27 cellular contexts compared by ENCODE assay signal in genomic region chr21:25373126-25374082, GRCh38.
A peak's percentile ranks its signal among the peaks of the same experiment; 100 is the strongest.
DNase-seq lines count a peak whose midpoint lies in the region; ATAC-seq and TF ChIP-seq lines count a peak whose summit lies in the region.
"Had no signal": no experiment of that assay in that cellular context is flagged by ENCODE, and none has a peak within 500 bp of the region (broad histone marks: within the 10 kb centered on the region; RNA-seq: fewer than 3 reads in every experiment).

No MANE protein-coding gene starts in this region.

- peaks cover 46 to 48% of the 10 kb centered on the region in 2 experiments for H3K4me1 Mint-ChIP-seq in H9
- H3K4me1 Mint-ChIP-seq: B cell had no signal

- H3K27ac ChIP-seq in H9 (ENCODE audit: insufficient read length, low read depth, low read length) (peak overlapping the region; percentile 91), left ventricle myocardium inferior (replicated peaks) (no peak overlapping the region)
- H3K27ac ChIP-seq: esophagus squamous epithelium, transverse colon had no signal

- no peak for ATAC-seq in GM19467 (IDR thresholded peaks at IDR 0.05; ENCODE audit: unreplicated experiment)
- ATAC-seq: CD8-positive, alpha-beta T cell; mucosa of descending colon; natural killer cell treated with Interleukin-12 subunit alpha and Interleukin-12 subunit beta and Interleukin-15 and Interleukin-18, amount 100 ng/mL, for 72 hours had no signal

- H2AK5ac ChIP-seq in H9 (ENCODE audit: insufficient read length, low read length) = no peak overlapping the region

- no peak overlapping the region for H3K4ac ChIP-seq in H9 (ENCODE audit: low read depth, low read length)

- H3T11ph ChIP-seq in H9 (ENCODE audit: low read length) = no peak overlapping the region

- WGBS in H9 (ENCODE audit: extremely low coverage, insufficient read length, low lambda C conversion rate) = no CpG with 5 or more reads among the region's 2 CpGs

- H2BK12ac ChIP-seq in H9 (ENCODE audit: insufficient read length, low read depth, low read length) = no peak overlapping the region

- H2AFZ ChIP-seq in H9 (ENCODE audit: low read length) = peak overlapping the region; percentile 24

- H3K79me2 ChIP-seq in H9 (ENCODE audit: insufficient read depth, low read length) = no peaks in the 10 kb centered on the region

- no peak overlapping the region for H2BK15ac ChIP-seq in H9 (ENCODE audit: low read depth, low read length)

- H3K9me3 Mint-ChIP-seq in H9 = peaks cover 6 to 8% of the 10 kb centered on the region in 2 experiments; a peak in 3 of 5 replicates
- H3K9me3 Mint-ChIP-seq: dendritic cell treated with granulocyte-macrophage colony-stimulating factor and Interleukin-4, amounts not matched to agents 40 ng/mL and 50 ng/mL, for 4 days; T-helper 1 cell treated with Interleukin-12 subunit alpha and Interleukin-12 subunit beta and Interleukin-4 antibody, amounts not matched to agents 30 μg/mL and 1 μg/mL, for 36 hours had no signal

- H3K9me3 ChIP-seq in H9 (ENCODE audit: control insufficient read depth, low read depth, low read length) = no peaks in the 10 kb centered on the region
- peaks cover 8% of the 10 kb centered on the region for H3K9me3 ChIP-seq in left ventricle myocardium inferior (replicated peaks)
- H3K9me3 ChIP-seq: esophagus squamous epithelium, mucosa of descending colon, transverse colon had no signal

- TF ChIP-seq CTCF in AG10803 (conservative IDR thresholded peaks at IDR 0.05; ENCODE audit: low read length) (no peak), H9 (conservative IDR thresholded peaks at IDR 0.05) (no peak), left ventricle myocardium inferior (IDR thresholded peaks at IDR 0.05; ENCODE audit: borderline replicate concordance) (no peak)

- no peak overlapping the region for H3K23ac ChIP-seq in H9 (ENCODE audit: insufficient read length, low read depth, low read length)

- H3K4me1 ChIP-seq in H9 (ENCODE audit: insufficient read depth, low read length) (peaks cover 6% of the 10 kb centered on the region; the same call in 1 of the 2 replicates), left ventricle myocardium inferior (no peaks in the 10 kb centered on the region)
- H3K4me1 ChIP-seq: esophagus squamous epithelium, transverse colon had no signal

- peak overlapping the region; percentile 66 to 96 (median 91); a peak in 6 of 7 replicates for H3K27ac Mint-ChIP-seq in H9
- H3K27ac Mint-ChIP-seq: activated naive CD8-positive, alpha-beta T cell; B cell; CD8-positive, alpha-beta T cell; dendritic cell treated with granulocyte-macrophage colony-stimulating factor and Interleukin-4, amounts not matched to agents 40 ng/mL and 50 ng/mL, for 4 days; IgD-negative memory B cell; natural killer cell treated with Interleukin-12 subunit alpha and Interleukin-12 subunit beta and Interleukin-15 and Interleukin-18, amount 100 ng/mL, for 72 hours; T-helper 1 cell treated with Interleukin-12 subunit alpha and Interleukin-12 subunit beta and Interleukin-4 antibody, amounts not matched to agents 30 μg/mL and 1 μg/mL, for 36 hours had no signal

- H3K4me3 ChIP-seq in AG10803 (ENCODE audit: low read length) = no peak overlapping the region
- no peak overlapping the region for H3K4me3 ChIP-seq in left ventricle myocardium inferior
- H3K4me3 ChIP-seq: esophagus squamous epithelium, lung, mucosa of descending colon, transverse colon had no signal

- H3K23me2 ChIP-seq in H9 (ENCODE audit: insufficient read length, low read depth, low read length, poor library complexity, severe bottlenecking) = no peaks in the 10 kb centered on the region

- peaks cover 0 to 11% (median 3%) of the 10 kb centered on the region in 3 experiments; a peak in 3 of 7 replicates for H3K36me3 Mint-ChIP-seq in H9 (ENCODE audit: insufficient read depth in 1 of 3, low read depth in 3 of 3)
- H3K36me3 Mint-ChIP-seq: activated naive CD8-positive, alpha-beta T cell; CD8-positive, alpha-beta T cell; natural killer cell treated with Interleukin-12 subunit alpha and Interleukin-12 subunit beta and Interleukin-15 and Interleukin-18, amount 100 ng/mL, for 72 hours had no signal

- peak overlapping the region; percentile 48 for H3K4me2 ChIP-seq in H9 (ENCODE audit: insufficient read depth, insufficient read length, low read length)

- no peak overlapping the region for H3K18ac ChIP-seq in H9 (ENCODE audit: insufficient read length, low read depth, low read length)

- H3K27me3 ChIP-seq in H9 (ENCODE audit: insufficient read depth, low read length) (no peaks in the 10 kb centered on the region), left ventricle myocardium inferior (ENCODE audit: low read depth) (no peaks in the 10 kb centered on the region)
- H3K27me3 ChIP-seq: esophagus squamous epithelium, transverse colon had no signal

- no peaks in the 10 kb centered on the region for H3K27me3 Mint-ChIP-seq in H9 (ENCODE audit: low read depth)
- H3K27me3 Mint-ChIP-seq: activated naive CD8-positive, alpha-beta T cell; B cell; dendritic cell treated with granulocyte-macrophage colony-stimulating factor and Interleukin-4, amounts not matched to agents 40 ng/mL and 50 ng/mL, for 4 days; IgD-negative memory B cell had no signal

- H3K14ac ChIP-seq in H9 (ENCODE audit: insufficient read depth, low read length) = no peak overlapping the region

- H3K56ac ChIP-seq in H9 (ENCODE audit: insufficient read length, low read depth, low read length) = no peak overlapping the region

- peak overlapping the region in 1 of 2 experiments; percentile 29; a peak in 2 of 5 replicates for H3K4me3 Mint-ChIP-seq in H9
- H3K4me3 Mint-ChIP-seq: activated naive CD8-positive, alpha-beta T cell; B cell; CD8-positive, alpha-beta T cell; dendritic cell treated with granulocyte-macrophage colony-stimulating factor and Interleukin-4, amounts not matched to agents 40 ng/mL and 50 ng/mL, for 4 days; IgD-negative memory B cell; natural killer cell treated with Interleukin-12 subunit alpha and Interleukin-12 subunit beta and Interleukin-15 and Interleukin-18, amount 100 ng/mL, for 72 hours; T-helper 1 cell treated with Interleukin-12 subunit alpha and Interleukin-12 subunit beta and Interleukin-4 antibody, amounts not matched to agents 30 μg/mL and 1 μg/mL, for 36 hours had no signal

- peak overlapping the region; percentile 19 for H3K9ac ChIP-seq in H9 (ENCODE audit: extremely low read depth, insufficient read length, low read length)

- no peak overlapping the region for H4K5ac ChIP-seq in H9 (ENCODE audit: insufficient read length, low read depth, low read length)

- H4K91ac ChIP-seq in H9 (ENCODE audit: insufficient read length, low read depth, low read length) = no peak overlapping the region

- H3K79me1 ChIP-seq in H9 (ENCODE audit: insufficient read depth, low read depth, low read length, poor library complexity, severe bottlenecking) = no peaks in the 10 kb centered on the region

- no peak overlapping the region for H4K8ac ChIP-seq in H9 (replicated peaks; ENCODE audit: insufficient read length, low read depth, low read length)

- peak; percentile 29 for DNase-seq in AG10803 (ENCODE audit: low read depth)
- DNase-seq in H9 = peak; percentile 79
- peak; percentile 22 for DNase-seq in astrocyte of the hippocampus (ENCODE audit: low read depth, low spot score)
- peak; percentile 18 for DNase-seq in iPS-NIHi7 (ENCODE audit: extremely low spot score)
- DNase-seq in left ventricle myocardium inferior = no peak
- DNase-seq in activated effector memory CD4-positive, alpha-beta T cell treated with anti-CD3 and anti-CD28 coated beads, Interleukin-2, amount 50 U/mL, for 16 hours = no peak
- no peak for DNase-seq in MV-4-11 (lab: John Stamatoyannopoulos, UW)
- DNase-seq: activated T-cell treated with anti-CD3 and anti-CD28 coated beads for 4 hours; aorta; CD8-positive, alpha-beta T cell; central memory CD4-positive, alpha-beta T cell; esophagus squamous epithelium; GDM1; mucosa of descending colon; NCI-H2081; NCI-H345; RPMI8226; stimulated activated CD4-positive, alpha-beta T cell treated with anti-CD3 and anti-CD28 coated beads, Interleukin-2, amount 100 ng/mL, for 24 hours; transverse colon had no signal

- no peak overlapping the region for H2BK20ac ChIP-seq in H9 (ENCODE audit: low read depth, low read length, poor library complexity, severe bottlenecking)

- H2BK5ac ChIP-seq in H9 (ENCODE audit: insufficient read length, low read length) = no peak overlapping the region

- no peak overlapping the region for H2BK120ac ChIP-seq in H9 (ENCODE audit: low read depth, low read length, poor library complexity, severe bottlenecking)

- no peaks in the 10 kb centered on the region for H3K36me3 ChIP-seq in left ventricle myocardium inferior
- H3K36me3 ChIP-seq: esophagus squamous epithelium, transverse colon had no signal

- intact Hi-C loops in left ventricle myocardium inferior (cut with micrococcal nuclease) = no loop called here

- H4K20me1 ChIP-seq in H9 (ENCODE audit: control insufficient read depth, insufficient read depth, insufficient read length) = no peaks in the 10 kb centered on the region

Comparison
In these comparisons a context has a peak if more than half of its experiments do, and no peak if none do; other contexts are left out.
1. DNase-seq: peak in AG10803 (single experiment), H9 (single experiment), astrocyte of the hippocampus (single experiment) and iPS-NIHi7 (single experiment); none in left ventricle myocardium inferior (single experiment), activated effector memory CD4-positive, alpha-beta T cell treated with anti-CD3 and anti-CD28 coated beads, Interleukin-2, amount 50 U/mL, for 16 hours (single experiment) and MV-4-11 (single experiment).